Comparison of ENCODE assay signal across 9 cellular contexts in the genomic region with DNA sequence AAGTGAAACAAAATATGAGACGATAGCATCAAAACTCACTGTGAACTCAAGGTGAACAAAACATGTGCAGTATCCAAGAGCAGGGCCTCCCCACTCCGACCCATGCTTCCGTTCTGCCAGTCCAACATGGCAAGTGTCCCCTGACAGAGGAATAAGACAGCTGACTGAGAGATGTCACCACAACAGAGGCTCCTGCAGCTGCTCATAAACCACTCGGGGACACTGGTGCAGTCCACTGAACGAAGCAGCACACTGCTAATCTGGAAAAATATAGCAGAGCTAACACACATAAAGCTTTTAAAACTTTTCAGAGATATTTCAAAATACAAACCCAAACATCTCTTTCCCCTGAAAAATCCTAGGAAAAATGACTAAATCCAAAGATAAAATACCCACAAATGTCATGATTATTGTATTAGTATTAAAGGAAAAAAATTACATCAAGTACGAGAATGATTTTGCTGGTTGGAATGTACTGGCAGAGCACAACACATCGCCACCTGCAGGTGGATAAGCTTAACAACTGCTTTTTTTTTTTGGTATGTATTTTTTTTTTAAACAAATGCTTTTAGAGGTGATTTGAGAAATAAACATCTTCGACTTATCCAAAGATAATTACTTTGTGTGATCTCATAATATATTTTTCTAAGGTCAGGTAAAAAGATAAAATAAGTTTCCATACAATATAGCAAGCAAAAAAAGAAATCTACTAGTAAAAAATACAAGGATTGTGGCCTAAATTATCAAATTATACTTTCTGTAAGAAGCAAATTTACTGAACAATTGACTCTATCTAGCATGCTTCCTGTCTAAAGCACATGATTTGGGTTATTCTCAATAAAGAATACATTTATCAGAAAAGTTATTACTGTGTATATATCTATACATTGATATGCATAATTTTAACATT. TPM values are rescaled to one million over a fixed set of nuclear protein-coding genes. Genes with fewer than 3 reads are reported as not detected.
DNase-seq lines count a peak whose midpoint lies in the region; ATAC-seq and TF ChIP-seq lines count a peak whose summit lies in the region.
"Had no signal": no experiment of that assay in that cellular context is flagged by ENCODE, and none has a peak within 500 bp of the region (broad histone marks: within the 10 kb centered on the region; RNA-seq: fewer than 3 reads in every experiment).

No MANE protein-coding gene starts in this region.

- ATAC-seq in naive B cell (ENCODE audit: low read depth in 2 of 2) = no peak
- ATAC-seq in GM18505 (IDR thresholded peaks at IDR 0.05; ENCODE audit: unreplicated experiment) = no peak

- POLR2A ChIA-PET in RWPE1 (lab: Yijun Ruan, JAX; ENCODE audit: low non-redundant PET) = no interaction called here

- DNase-seq in NCI-H510A treated with DMSO at 0.1 percent for 48 hours (lab: John Stamatoyannopoulos, UW) (peak; percentile 40), NCI-H510A (lab: John Stamatoyannopoulos, UW) (no peak), HuH-7 (ENCODE audit: low spot score) (peak; percentile 6), RWPE1 (ENCODE audit: low spot score) (peak; percentile 61), endothelial cell (ENCODE audit: low spot score) (no peak), naive B cell (peak; percentile 31), ecto neural progenitor cell (ENCODE audit: low spot score) (no peak)

- no peak for TF ChIP-seq POLR2A in GM18505 (IDR thresholded peaks at IDR 0.05; ENCODE audit: borderline replicate concordance, extremely low read depth, insufficient read depth, insufficient read length)

- TF ChIP-seq CTCF in RWPE1 (conservative IDR thresholded peaks at IDR 0.05; ENCODE audit: low read depth) (peak; percentile 89), endothelial cell (IDR thresholded peaks at IDR 0.05; ENCODE audit: unreplicated experiment) (peak; percentile 81)

- CTCF ChIA-PET in RWPE1 (lab: Yijun Ruan, JAX) = interaction anchor here (0.6 to 2.4 kb wide), 12 partner anchors 9 to 1697 kb away, joined by 3 to 10 read pairs (median 4); no protein-coding TSS in a partner anchor

- H3K27me3 Mint-ChIP-seq in endothelial cell (ENCODE audit: unreplicated experiment) = no peaks in the 10 kb centered on the region
- H3K27me3 Mint-ChIP-seq in naive B cell = no peaks in the 10 kb centered on the region
- H3K27me3 Mint-ChIP-seq: activated naive CD8-positive, alpha-beta T cell had no signal

- no peaks in the 10 kb centered on the region for H3K9me3 Mint-ChIP-seq in endothelial cell (ENCODE audit: unreplicated experiment)
- H3K9me3 Mint-ChIP-seq in naive B cell = no peaks in the 10 kb centered on the region

- H3K27ac ChIP-seq in RWPE1 = no peak overlapping the region

- no peak overlapping the region for H3K27ac Mint-ChIP-seq in endothelial cell (ENCODE audit: unreplicated experiment)
- no peak overlapping the region for H3K27ac Mint-ChIP-seq in naive B cell

- H3K4me1 Mint-ChIP-seq in endothelial cell (ENCODE audit: unreplicated experiment) = no peaks in the 10 kb centered on the region
- no peaks in the 10 kb centered on the region for H3K4me1 Mint-ChIP-seq in naive B cell

- H3K4me3 Mint-ChIP-seq in endothelial cell (ENCODE audit: unreplicated experiment) (no peak overlapping the region), naive B cell (no peak overlapping the region)
- H3K4me3 Mint-ChIP-seq: activated naive CD8-positive, alpha-beta T cell had no signal

- peaks cover 9% of the 10 kb centered on the region for H3K36me3 Mint-ChIP-seq in endothelial cell (ENCODE audit: low read depth, unreplicated experiment)
- H3K36me3 Mint-ChIP-seq in naive B cell = peaks cover 16 to 26% of the 10 kb centered on the region in 2 donors

RNA-seq across cellular contexts. Expression of a gene that starts 18.6 kb away (rescaled TPM):
- 19.4 TPM for total RNA-seq in endothelial cell (ENCODE audit: unreplicated experiment)
- polyA plus RNA-seq in naive B cell (ENCODE audit: low read depth in 6 of 6) = 10 to 100 TPM in 5 of 6 donors, 1 to 10 TPM in 1; 8.3 to 20.2 (median 13.0) TPM

RNA-seq across cellular contexts. Expression of a gene that starts 59.8 kb away (rescaled TPM):
- 1.6 TPM for total RNA-seq in endothelial cell (ENCODE audit: unreplicated experiment)
- not detected for polyA plus RNA-seq in naive B cell (ENCODE audit: low read depth in 6 of 6)

Comparison
In these comparisons a context has a peak if more than half of its experiments do, and no peak if none do; other contexts are left out.
1. DNase-seq: peak in NCI-H510A treated with DMSO at 0.1 percent for 48 hours (single experiment), HuH-7 (single experiment), RWPE1 (single experiment) and naive B cell (single experiment); none in NCI-H510A (single experiment), endothelial cell (single experiment) and ecto neural progenitor cell (single experiment).